22 cellular contexts compared by ENCODE assay signal in genomic region chr18:9700261-9700796, GRCh38. TPM values are rescaled to one million over a fixed set of nuclear protein-coding genes. Genes with fewer than 3 reads are reported as not detected.
A peak's percentile ranks its signal among the peaks of the same experiment; 100 is the strongest.
DNase-seq lines count a peak whose midpoint lies in the region; ATAC-seq, FAIRE-seq and TF ChIP-seq lines count a peak whose summit lies in the region.
"Had no signal": no experiment of that assay in that cellular context is flagged by ENCODE, and none has a peak within 500 bp of the region (broad histone marks: within the 10 kb centered on the region; RNA-seq: fewer than 3 reads in every experiment).

No MANE protein-coding gene starts in this region.

- dilution Hi-C loops in endothelial cell of umbilical vein (cut with MboI; ENCODE audit: extremely low pct_ligation_motif_present, low sequenced_read_pairs) = no loop called here

- no peaks in the 10 kb centered on the region for H4K20me1 ChIP-seq in endothelial cell of umbilical vein (replicated peaks; ENCODE audit: control insufficient read depth, extremely low read depth, insufficient read depth, low read length)

- CTCF ChIA-PET in endothelial cell of umbilical vein (lab: Charles Lee) = interaction anchor here (1.0 kb wide), 1 partner anchor 125 kb away, joined by 3 read pairs; no protein-coding TSS in a partner anchor
- CTCF ChIA-PET in activated CD8-positive, alpha-beta T cell treated with anti-CD3 and anti-CD28 coated beads, Interleukin-2, amount 10 ng/mL, durations not matched to agents 7 days and 5 days (lab: Charles Lee) = no interaction called here

- no peak overlapping the region for H3K4me3 ChIP-seq in endothelial cell of umbilical vein (replicated peaks in 1 of 3; ENCODE audit: insufficient read depth in 1 of 3, low read depth in 1 of 3, low read length in 3 of 3)
- H3K4me3 ChIP-seq: GM23338, thoracic aorta had no signal

- ATAC-seq in activated CD8-positive, alpha-beta T cell treated with anti-CD3 and anti-CD28 coated beads, Interleukin-2, amount 10 ng/mL, durations not matched to agents 7 days and 5 days = no peak
- ATAC-seq: GM23338; natural killer cell; sciatic nerve; stimulated activated effector memory CD8-positive, alpha-beta T cell treated with anti-CD3 and anti-CD28 coated beads, Interleukin-12 subunit alpha, Interleukin-12 subunit beta, amount 100 ng/mL, for 72 hours had no signal

- H3K9me3 Mint-ChIP-seq in mesothelial cell of epicardium = no peaks in the 10 kb centered on the region
- no peaks in the 10 kb centered on the region for H3K9me3 Mint-ChIP-seq in endothelial cell (ENCODE audit: unreplicated experiment)
- H3K9me3 Mint-ChIP-seq in activated CD8-positive, alpha-beta T cell treated with anti-CD3 and anti-CD28 coated beads, Interleukin-2, amount 10 ng/mL, durations not matched to agents 7 days and 5 days (ENCODE audit: insufficient read depth) = no peaks in the 10 kb centered on the region
- H3K9me3 Mint-ChIP-seq: GM23338; natural killer cell; stimulated activated effector memory CD8-positive, alpha-beta T cell treated with anti-CD3 and anti-CD28 coated beads, Interleukin-12 subunit alpha, Interleukin-12 subunit beta, amount 100 ng/mL, for 72 hours had no signal

- peak overlapping the region; percentile 65 for H3K27ac Mint-ChIP-seq in mesothelial cell of epicardium
- no peak overlapping the region for H3K27ac Mint-ChIP-seq in endothelial cell (ENCODE audit: unreplicated experiment)
- no peak overlapping the region for H3K27ac Mint-ChIP-seq in activated CD8-positive, alpha-beta T cell treated with anti-CD3 and anti-CD28 coated beads, Interleukin-2, amount 10 ng/mL, durations not matched to agents 7 days and 5 days
- H3K27ac Mint-ChIP-seq: CD4-positive, CD25-positive, alpha-beta regulatory T cell; GM23338; natural killer cell; stimulated activated effector memory CD8-positive, alpha-beta T cell treated with anti-CD3 and anti-CD28 coated beads, Interleukin-12 subunit alpha, Interleukin-12 subunit beta, amount 100 ng/mL, for 72 hours had no signal

- no peaks in the 10 kb centered on the region for H3K36me3 ChIP-seq in endothelial cell of umbilical vein (ENCODE audit: control insufficient read depth in 2 of 2, extremely low read depth in 1 of 2, insufficient read depth in 2 of 2, low read length in 2 of 2)
- H3K36me3 ChIP-seq: thoracic aorta had no signal

- H3K9ac ChIP-seq in endothelial cell of umbilical vein (replicated peaks; ENCODE audit: extremely low read depth, insufficient read depth, low read length) = no peak overlapping the region

- H3K27me3 ChIP-seq in endothelial cell of umbilical vein (ENCODE audit: control insufficient read depth in 2 of 2, insufficient read depth in 2 of 2, low read length in 2 of 2) = no peaks in the 10 kb centered on the region

- H3K27ac ChIP-seq in endothelial cell of umbilical vein (ENCODE audit: insufficient read depth, low read depth, low read length) = no peak overlapping the region
- H3K27ac ChIP-seq: thoracic aorta had no signal

- H2AFZ ChIP-seq in endothelial cell of umbilical vein (ENCODE audit: low read depth, low read length) = peak overlapping the region; percentile 40
- H2AFZ ChIP-seq: GM23338 had no signal

- no peaks in the 10 kb centered on the region for H3K9me3 ChIP-seq in endothelial cell of umbilical vein (replicated peaks; ENCODE audit: control insufficient read depth, insufficient read depth, low read length)
- H3K9me3 ChIP-seq: thoracic aorta had no signal

- no peak for TF ChIP-seq CTCF in endothelial cell of umbilical vein (IDR thresholded peaks at IDR 0.05; ENCODE audit: extremely low read depth in 1 of 2, insufficient read depth in 1 of 2, low read depth in 1 of 2, low read length in 2 of 2)
- TF ChIP-seq CTCF in mesothelial cell of epicardium (IDR thresholded peaks at IDR 0.05; ENCODE audit: unreplicated experiment) = no peak
- TF ChIP-seq CTCF in endothelial cell (IDR thresholded peaks at IDR 0.05; ENCODE audit: unreplicated experiment) = no peak

- POLR2A ChIA-PET in endothelial cell of umbilical vein (lab: Charles Lee) = no interaction called here
- POLR2A ChIA-PET in activated CD8-positive, alpha-beta T cell treated with anti-CD3 and anti-CD28 coated beads, Interleukin-2, amount 10 ng/mL, durations not matched to agents 7 days and 5 days (lab: Charles Lee) = no interaction called here

- no peak for TF ChIP-seq POLR2A in endothelial cell of umbilical vein (IDR thresholded peaks at IDR 0.05; ENCODE audit: low read depth, low read length)

- H3K4me2 ChIP-seq in endothelial cell of umbilical vein (ENCODE audit: insufficient read depth, low read length) = peak overlapping the region; percentile 19
- H3K4me2 ChIP-seq: GM23338 had no signal

- intact Hi-C loops in endothelial cell of umbilical vein (cut with micrococcal nuclease) = no loop called here

- peak; percentile 6 for DNase-seq in Daoy (ENCODE audit: low read depth)
- DNase-seq in OCI-M1 (lab: John Stamatoyannopoulos, UW) = peak; percentile 84
- peak; percentile 43 for DNase-seq in endothelial cell of umbilical vein (ENCODE audit: low read depth, low spot score)
- no peak for DNase-seq in mesothelial cell of epicardium (ENCODE audit: low spot score in 2 of 2, unreplicated experiment in 2 of 2)
- no peak for DNase-seq in UCSD-AML1 (lab: John Stamatoyannopoulos, UW; ENCODE audit: unreplicated experiment)
- DNase-seq in endothelial cell (ENCODE audit: low spot score) = no peak
- no peak for DNase-seq in activated CD8-positive, alpha-beta T cell treated with anti-CD3 and anti-CD28 coated beads, Interleukin-2, amount 10 ng/mL, durations not matched to agents 7 days and 5 days
- DNase-seq: activated CD4-positive, alpha-beta T cell treated with anti-CD3 and anti-CD28 coated beads for 4 hours; CD4-positive, CD25-positive, alpha-beta regulatory T cell; cortex of kidney; foreskin fibroblast; kidney; natural killer cell; NCI-H187; NCI-H226; NK-92 treated with Interleukin-12 subunit alpha and Interleukin-12 subunit beta, amount 100 ng/mL, for 24 hours; T1000 had no signal

- no peaks in the 10 kb centered on the region for H3K79me2 ChIP-seq in endothelial cell of umbilical vein (ENCODE audit: control insufficient read depth, insufficient read depth, low read length)

- BruUV-seq in endothelial cell of umbilical vein (replicated peaks; lab: Mats Ljungman, UMichigan) = no TSS peak

- H3K4me1 ChIP-seq in endothelial cell of umbilical vein (ENCODE audit: control insufficient read depth, extremely low read depth, insufficient read depth, low read length) = peaks cover 15% of the 10 kb centered on the region

- no peak for FAIRE-seq in endothelial cell of umbilical vein (lab: Jason Lieb, UNC)
- FAIRE-seq: GM12892, kidney had no signal

- H3K4me1 Mint-ChIP-seq in mesothelial cell of epicardium = peaks cover 11% of the 10 kb centered on the region
- H3K4me1 Mint-ChIP-seq in endothelial cell (ENCODE audit: unreplicated experiment) = peaks cover 44% of the 10 kb centered on the region
- peaks cover 10% of the 10 kb centered on the region for H3K4me1 Mint-ChIP-seq in activated CD8-positive, alpha-beta T cell treated with anti-CD3 and anti-CD28 coated beads, Interleukin-2, amount 10 ng/mL, durations not matched to agents 7 days and 5 days (ENCODE audit: low read depth)
- H3K4me1 Mint-ChIP-seq: CD4-positive, CD25-positive, alpha-beta regulatory T cell had no signal

- no peaks in the 10 kb centered on the region for H3K9me1 ChIP-seq in endothelial cell of umbilical vein (replicated peaks; ENCODE audit: control insufficient read depth, extremely low read depth, insufficient read depth, low read length)

- H3K36me3 Mint-ChIP-seq in mesothelial cell of epicardium (no peaks in the 10 kb centered on the region), endothelial cell (ENCODE audit: low read depth, unreplicated experiment) (no peaks in the 10 kb centered on the region)
- no peaks in the 10 kb centered on the region for H3K36me3 Mint-ChIP-seq in activated CD8-positive, alpha-beta T cell treated with anti-CD3 and anti-CD28 coated beads, Interleukin-2, amount 10 ng/mL, durations not matched to agents 7 days and 5 days (ENCODE audit: low read depth)
- H3K36me3 Mint-ChIP-seq: CD4-positive, CD25-positive, alpha-beta regulatory T cell; natural killer cell; stimulated activated effector memory CD8-positive, alpha-beta T cell treated with anti-CD3 and anti-CD28 coated beads, Interleukin-12 subunit alpha, Interleukin-12 subunit beta, amount 100 ng/mL, for 72 hours had no signal

- H3K27me3 Mint-ChIP-seq in mesothelial cell of epicardium (ENCODE audit: low read depth) (no peaks in the 10 kb centered on the region), endothelial cell (ENCODE audit: unreplicated experiment) (peaks cover 1% of the 10 kb centered on the region)
- H3K27me3 Mint-ChIP-seq in activated CD8-positive, alpha-beta T cell treated with anti-CD3 and anti-CD28 coated beads, Interleukin-2, amount 10 ng/mL, durations not matched to agents 7 days and 5 days (ENCODE audit: low read depth) = peaks cover 34% of the 10 kb centered on the region

- H3K4me3 Mint-ChIP-seq in mesothelial cell of epicardium (no peak overlapping the region), endothelial cell (ENCODE audit: unreplicated experiment) (no peak overlapping the region)
- H3K4me3 Mint-ChIP-seq in activated CD8-positive, alpha-beta T cell treated with anti-CD3 and anti-CD28 coated beads, Interleukin-2, amount 10 ng/mL, durations not matched to agents 7 days and 5 days = no peak overlapping the region
- H3K4me3 Mint-ChIP-seq: CD4-positive, CD25-positive, alpha-beta regulatory T cell; GM23338; natural killer cell; stimulated activated effector memory CD8-positive, alpha-beta T cell treated with anti-CD3 and anti-CD28 coated beads, Interleukin-12 subunit alpha, Interleukin-12 subunit beta, amount 100 ng/mL, for 72 hours had no signal

TF ChIP-seq in endothelial cell of umbilical vein, 7 proteins besides CTCF, POLR2A, EP300 and RAD21 (continues in another document):
- no peak for TF ChIP-seq POLR2AphosphoS5 (IDR thresholded peaks at IDR 0.05; ENCODE audit: insufficient read depth, low read depth, low read length)

RNA-seq across cellular contexts. Expression of gene RAB31, which starts 7.8 kb away (rescaled TPM):
- total RNA-seq in Daoy (2014; rRNA removed; shearing (Covaris generic)) = 18.2 and 19.3 TPM in 2 replicates
- 27.9 and 30.5 TPM in 2 replicates for total RNA-seq in endothelial cell of umbilical vein
- polyA plus RNA-seq in endothelial cell of umbilical vein = 21.5 and 30.5 TPM in 2 replicates
- 16.7 and 17.2 TPM in 2 replicates for polyA plus RNA-seq in endothelial cell of umbilical vein (2011; cell fraction: cytosol; rRNA removed)
- polyA plus RNA-seq in endothelial cell of umbilical vein (2011; cell fraction: nucleus; rRNA removed) = 55.6 and 82.5 TPM in 2 replicates
- polyA plus RNA-seq in endothelial cell of umbilical vein (2012) = 26.6 and 30.2 TPM in 2 replicates
- 14.0 and 36.3 TPM in 2 replicates for polyA minus RNA-seq in endothelial cell of umbilical vein
- polyA minus RNA-seq in endothelial cell of umbilical vein (2011; cell fraction: cytosol; rRNA and poly(A)+ RNA removed) = 71.8 TPM
- 37.9 and 74.6 TPM in 2 replicates for polyA minus RNA-seq in endothelial cell of umbilical vein (2011; cell fraction: nucleus; rRNA and poly(A)+ RNA removed)
- total RNA-seq in mesothelial cell of epicardium = 20.0 to 21.8 TPM (median 21.8 TPM) in 3 replicates
- 88.8 TPM for total RNA-seq in endothelial cell (ENCODE audit: unreplicated experiment)
- total RNA-seq in activated CD8-positive, alpha-beta T cell treated with anti-CD3 and anti-CD28 coated beads, Interleukin-2, amount 10 ng/mL, durations not matched to agents 7 days and 5 days = not detected

Comparison
In these comparisons a context has a peak if more than half of its experiments do, and no peak if none do; other contexts are left out.
1. DNase-seq: peak in Daoy (single experiment), OCI-M1 (single experiment) and endothelial cell of umbilical vein (single experiment); none in mesothelial cell of epicardium (0 of 2), UCSD-AML1 (single experiment), endothelial cell (single experiment) and activated CD8-positive, alpha-beta T cell treated with anti-CD3 and anti-CD28 coated beads, Interleukin-2, amount 10 ng/mL, durations not matched to agents 7 days and 5 days (single experiment).
2. RNA of gene RAB31, which starts 7.8 kb away (total RNA-seq): 88.8 TPM in endothelial cell (single experiment), 27.9 to 30.5 TPM in endothelial cell of umbilical vein, 20.0 to 21.8 TPM in mesothelial cell of epicardium and 18.2 to 19.3 TPM in Daoy; not detected in activated CD8-positive, alpha-beta T cell treated with anti-CD3 and anti-CD28 coated beads, Interleukin-2, amount 10 ng/mL, durations not matched to agents 7 days and 5 days; every median in the first group is over 10 times any median in the second.